1 cellular context compared by ENCODE assay signal in the genomic region with DNA sequence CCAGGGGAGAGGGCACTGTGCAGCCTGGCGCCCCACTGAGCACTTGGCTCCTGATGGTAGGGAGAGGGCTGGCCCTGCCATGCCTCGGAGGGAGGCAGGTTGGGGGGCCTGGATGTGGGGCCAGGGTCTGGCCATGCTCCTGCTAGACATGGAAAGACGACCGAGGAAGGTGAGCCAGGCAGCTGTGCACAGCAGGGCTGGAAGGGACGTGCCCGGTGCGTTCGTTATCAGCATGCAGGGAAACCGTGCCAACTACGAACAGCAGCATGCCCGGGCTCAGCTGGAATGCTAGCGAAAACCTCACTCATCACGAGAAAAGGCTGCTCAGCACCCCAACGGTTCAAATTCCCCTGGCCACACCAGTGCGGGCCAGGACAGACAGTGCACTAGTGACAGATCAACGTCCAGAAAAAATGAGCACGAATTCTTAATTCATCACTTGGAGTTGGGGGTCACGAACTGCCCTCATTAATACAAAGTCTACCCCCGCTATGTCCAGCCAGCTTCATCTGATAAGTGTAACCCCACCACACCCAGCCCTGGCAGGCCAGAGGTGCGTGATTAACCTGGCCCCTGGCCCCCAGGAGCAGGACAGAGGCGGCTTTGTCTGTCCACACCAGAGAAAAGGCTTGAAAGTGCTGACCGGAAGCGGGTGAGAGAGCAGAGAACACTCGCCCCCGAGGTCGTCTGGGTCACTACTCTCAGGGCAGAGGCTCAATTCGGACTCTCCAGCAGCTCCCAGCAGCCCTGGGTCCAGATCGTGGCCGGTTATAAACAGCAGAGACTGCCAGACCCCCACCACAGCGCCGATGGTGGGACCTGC.
TF ChIP-seq lines count a peak whose summit lies in the region.

No MANE protein-coding gene starts in this region.

TF ChIP-seq in HepG2, 621 proteins besides CTCF, POLR2A, EP300 and RAD21 (continued from another document and continues in another):
- TF ChIP-seq ZNF329 (CRISPR knock-in tag; IDR thresholded peaks at IDR 0.05; ENCODE audit: low read depth) (no peak), ZNF460 (CRISPR knock-in tag; IDR thresholded peaks at IDR 0.05; ENCODE audit: borderline replicate concordance) (no peak), HNRNPL (IDR thresholded peaks at IDR 0.05; ENCODE audit: low read depth, low read length) (peak; percentile 92), ZNF34 (CRISPR knock-in tag; IDR thresholded peaks at IDR 0.05; ENCODE audit: borderline replicate concordance) (no peak), KAT2B (IDR thresholded peaks at IDR 0.05; ENCODE audit: borderline replicate concordance, low read depth, low read length) (no peak), ZSCAN22 (CRISPR knock-in tag; IDR thresholded peaks at IDR 0.05) (no peak), MEF2D (CRISPR knock-in tag; IDR thresholded peaks at IDR 0.05) (no peak), SPEN (CRISPR knock-in tag; IDR thresholded peaks at IDR 0.05; ENCODE audit: low read depth) (peak; percentile 53; the same call in 1 of the 2 replicates), ZNF543 (CRISPR knock-in tag; IDR thresholded peaks at IDR 0.05) (no peak; the same call in 1 of the 2 replicates), CREB1 (IDR thresholded peaks at IDR 0.05) (no peak), CREB1 (CRISPR knock-in tag; IDR thresholded peaks at IDR 0.05) (no peak), ZNF737 (CRISPR knock-in tag; IDR thresholded peaks at IDR 0.05; ENCODE audit: borderline replicate concordance) (no peak), FOXA1 (IDR thresholded peaks at IDR 0.05) (no peak), FOXA1 (CRISPR knock-in tag; IDR thresholded peaks at IDR 0.05) (no peak), HIVEP1 (CRISPR knock-in tag; IDR thresholded peaks at IDR 0.05) (no peak), ZNF780A (CRISPR knock-in tag; IDR thresholded peaks at IDR 0.05) (no peak), ZNF879 (CRISPR knock-in tag; IDR thresholded peaks at IDR 0.05) (no peak), SKI (IDR thresholded peaks at IDR 0.05; ENCODE audit: partially characterized antibody) (peak; percentile 86), PAF1 (CRISPR knock-in tag; IDR thresholded peaks at IDR 0.05) (no peak), ARNTL (CRISPR knock-in tag; IDR thresholded peaks at IDR 0.05) (peak; percentile 20), ZNF337 (CRISPR knock-in tag; IDR thresholded peaks at IDR 0.05; ENCODE audit: borderline replicate concordance, low read depth) (0 out of 2 replicates have a peak, but pooled peaks have one; percentile 67), MAFG (CRISPR knock-in tag; IDR thresholded peaks at IDR 0.05) (no peak)
- TF ChIP-seq, protein P1, sequence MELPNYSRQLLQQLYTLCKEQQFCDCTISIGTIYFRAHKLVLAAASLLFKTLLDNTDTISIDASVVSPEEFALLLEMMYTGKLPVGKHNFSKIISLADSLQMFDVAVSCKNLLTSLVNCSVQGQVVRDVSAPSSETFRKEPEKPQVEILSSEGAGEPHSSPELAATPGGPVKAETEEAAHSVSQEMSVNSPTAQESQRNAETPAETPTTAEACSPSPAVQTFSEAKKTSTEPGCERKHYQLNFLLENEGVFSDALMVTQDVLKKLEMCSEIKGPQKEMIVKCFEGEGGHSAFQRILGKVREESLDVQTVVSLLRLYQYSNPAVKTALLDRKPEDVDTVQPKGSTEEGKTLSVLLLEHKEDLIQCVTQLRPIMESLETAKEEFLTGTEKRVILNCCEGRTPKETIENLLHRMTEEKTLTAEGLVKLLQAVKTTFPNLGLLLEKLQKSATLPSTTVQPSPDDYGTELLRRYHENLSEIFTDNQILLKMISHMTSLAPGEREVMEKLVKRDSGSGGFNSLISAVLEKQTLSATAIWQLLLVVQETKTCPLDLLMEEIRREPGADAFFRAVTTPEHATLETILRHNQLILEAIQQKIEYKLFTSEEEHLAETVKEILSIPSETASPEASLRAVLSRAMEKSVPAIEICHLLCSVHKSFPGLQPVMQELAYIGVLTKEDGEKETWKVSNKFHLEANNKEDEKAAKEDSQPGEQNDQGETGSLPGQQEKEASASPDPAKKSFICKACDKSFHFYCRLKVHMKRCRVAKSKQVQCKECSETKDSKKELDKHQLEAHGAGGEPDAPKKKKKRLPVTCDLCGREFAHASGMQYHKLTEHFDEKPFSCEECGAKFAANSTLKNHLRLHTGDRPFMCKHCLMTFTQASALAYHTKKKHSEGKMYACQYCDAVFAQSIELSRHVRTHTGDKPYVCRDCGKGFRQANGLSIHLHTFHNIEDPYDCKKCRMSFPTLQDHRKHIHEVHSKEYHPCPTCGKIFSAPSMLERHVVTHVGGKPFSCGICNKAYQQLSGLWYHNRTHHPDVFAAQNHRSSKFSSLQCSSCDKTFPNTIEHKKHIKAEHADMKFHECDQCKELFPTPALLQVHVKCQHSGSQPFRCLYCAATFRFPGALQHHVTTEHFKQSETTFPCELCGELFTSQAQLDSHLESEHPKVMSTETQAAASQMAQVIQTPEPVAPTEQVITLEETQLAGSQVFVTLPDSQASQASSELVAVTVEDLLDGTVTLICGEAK (IDR thresholded peaks at IDR 0.05) = no peak
- TF ChIP-seq, protein P1 (CRISPR knock-in tag; IDR thresholded peaks at IDR 0.05) = no peak
- TF ChIP-seq, protein P2, sequence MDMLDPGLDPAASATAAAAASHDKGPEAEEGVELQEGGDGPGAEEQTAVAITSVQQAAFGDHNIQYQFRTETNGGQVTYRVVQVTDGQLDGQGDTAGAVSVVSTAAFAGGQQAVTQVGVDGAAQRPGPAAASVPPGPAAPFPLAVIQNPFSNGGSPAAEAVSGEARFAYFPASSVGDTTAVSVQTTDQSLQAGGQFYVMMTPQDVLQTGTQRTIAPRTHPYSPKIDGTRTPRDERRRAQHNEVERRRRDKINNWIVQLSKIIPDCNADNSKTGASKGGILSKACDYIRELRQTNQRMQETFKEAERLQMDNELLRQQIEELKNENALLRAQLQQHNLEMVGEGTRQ (IDR thresholded peaks at IDR 0.05; ENCODE audit: low read depth, low read length) = no peak
- TF ChIP-seq, protein P2 (CRISPR knock-in tag; IDR thresholded peaks at IDR 0.05; ENCODE audit: borderline replicate concordance) = no peak
- TF ChIP-seq, protein P3, sequence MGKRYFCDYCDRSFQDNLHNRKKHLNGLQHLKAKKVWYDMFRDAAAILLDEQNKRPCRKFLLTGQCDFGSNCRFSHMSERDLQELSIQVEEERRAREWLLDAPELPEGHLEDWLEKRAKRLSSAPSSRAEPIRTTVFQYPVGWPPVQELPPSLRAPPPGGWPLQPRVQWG (CRISPR knock-in tag; IDR thresholded peaks at IDR 0.05; ENCODE audit: borderline replicate concordance, low read depth) = no peak
- TF ChIP-seq, protein P4, sequence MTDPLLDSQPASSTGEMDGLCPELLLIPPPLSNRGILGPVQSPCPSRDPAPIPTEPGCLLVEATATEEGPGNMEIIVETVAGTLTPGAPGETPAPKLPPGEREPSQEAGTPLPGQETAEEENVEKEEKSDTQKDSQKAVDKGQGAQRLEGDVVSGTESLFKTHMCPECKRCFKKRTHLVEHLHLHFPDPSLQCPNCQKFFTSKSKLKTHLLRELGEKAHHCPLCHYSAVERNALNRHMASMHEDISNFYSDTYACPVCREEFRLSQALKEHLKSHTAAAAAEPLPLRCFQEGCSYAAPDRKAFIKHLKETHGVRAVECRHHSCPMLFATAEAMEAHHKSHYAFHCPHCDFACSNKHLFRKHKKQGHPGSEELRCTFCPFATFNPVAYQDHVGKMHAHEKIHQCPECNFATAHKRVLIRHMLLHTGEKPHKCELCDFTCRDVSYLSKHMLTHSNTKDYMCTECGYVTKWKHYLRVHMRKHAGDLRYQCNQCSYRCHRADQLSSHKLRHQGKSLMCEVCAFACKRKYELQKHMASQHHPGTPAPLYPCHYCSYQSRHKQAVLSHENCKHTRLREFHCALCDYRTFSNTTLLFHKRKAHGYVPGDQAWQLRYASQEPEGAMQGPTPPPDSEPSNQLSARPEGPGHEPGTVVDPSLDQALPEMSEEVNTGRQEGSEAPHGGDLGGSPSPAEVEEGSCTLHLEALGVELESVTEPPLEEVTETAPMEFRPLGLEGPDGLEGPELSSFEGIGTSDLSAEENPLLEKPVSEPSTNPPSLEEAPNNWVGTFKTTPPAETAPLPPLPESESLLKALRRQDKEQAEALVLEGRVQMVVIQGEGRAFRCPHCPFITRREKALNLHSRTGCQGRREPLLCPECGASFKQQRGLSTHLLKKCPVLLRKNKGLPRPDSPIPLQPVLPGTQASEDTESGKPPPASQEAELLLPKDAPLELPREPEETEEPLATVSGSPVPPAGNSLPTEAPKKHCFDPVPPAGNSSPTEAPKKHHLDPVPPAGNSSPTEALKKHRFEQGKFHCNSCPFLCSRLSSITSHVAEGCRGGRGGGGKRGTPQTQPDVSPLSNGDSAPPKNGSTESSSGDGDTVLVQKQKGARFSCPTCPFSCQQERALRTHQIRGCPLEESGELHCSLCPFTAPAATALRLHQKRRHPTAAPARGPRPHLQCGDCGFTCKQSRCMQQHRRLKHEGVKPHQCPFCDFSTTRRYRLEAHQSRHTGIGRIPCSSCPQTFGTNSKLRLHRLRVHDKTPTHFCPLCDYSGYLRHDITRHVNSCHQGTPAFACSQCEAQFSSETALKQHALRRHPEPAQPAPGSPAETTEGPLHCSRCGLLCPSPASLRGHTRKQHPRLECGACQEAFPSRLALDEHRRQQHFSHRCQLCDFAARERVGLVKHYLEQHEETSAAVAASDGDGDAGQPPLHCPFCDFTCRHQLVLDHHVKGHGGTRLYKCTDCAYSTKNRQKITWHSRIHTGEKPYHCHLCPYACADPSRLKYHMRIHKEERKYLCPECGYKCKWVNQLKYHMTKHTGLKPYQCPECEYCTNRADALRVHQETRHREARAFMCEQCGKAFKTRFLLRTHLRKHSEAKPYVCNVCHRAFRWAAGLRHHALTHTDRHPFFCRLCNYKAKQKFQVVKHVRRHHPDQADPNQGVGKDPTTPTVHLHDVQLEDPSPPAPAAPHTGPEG (CRISPR knock-in tag; IDR thresholded peaks at IDR 0.05) = no peak
- TF ChIP-seq, protein P5, sequence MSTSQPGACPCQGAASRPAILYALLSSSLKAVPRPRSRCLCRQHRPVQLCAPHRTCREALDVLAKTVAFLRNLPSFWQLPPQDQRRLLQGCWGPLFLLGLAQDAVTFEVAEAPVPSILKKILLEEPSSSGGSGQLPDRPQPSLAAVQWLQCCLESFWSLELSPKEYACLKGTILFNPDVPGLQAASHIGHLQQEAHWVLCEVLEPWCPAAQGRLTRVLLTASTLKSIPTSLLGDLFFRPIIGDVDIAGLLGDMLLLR (CRISPR knock-in tag; IDR thresholded peaks at IDR 0.05) = no peak
- TF ChIP-seq, protein P6, sequence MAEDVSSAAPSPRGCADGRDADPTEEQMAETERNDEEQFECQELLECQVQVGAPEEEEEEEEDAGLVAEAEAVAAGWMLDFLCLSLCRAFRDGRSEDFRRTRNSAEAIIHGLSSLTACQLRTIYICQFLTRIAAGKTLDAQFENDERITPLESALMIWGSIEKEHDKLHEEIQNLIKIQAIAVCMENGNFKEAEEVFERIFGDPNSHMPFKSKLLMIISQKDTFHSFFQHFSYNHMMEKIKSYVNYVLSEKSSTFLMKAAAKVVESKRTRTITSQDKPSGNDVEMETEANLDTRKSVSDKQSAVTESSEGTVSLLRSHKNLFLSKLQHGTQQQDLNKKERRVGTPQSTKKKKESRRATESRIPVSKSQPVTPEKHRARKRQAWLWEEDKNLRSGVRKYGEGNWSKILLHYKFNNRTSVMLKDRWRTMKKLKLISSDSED (CRISPR knock-in tag; IDR thresholded peaks at IDR 0.05) = no peak
- TF ChIP-seq, protein P7, sequence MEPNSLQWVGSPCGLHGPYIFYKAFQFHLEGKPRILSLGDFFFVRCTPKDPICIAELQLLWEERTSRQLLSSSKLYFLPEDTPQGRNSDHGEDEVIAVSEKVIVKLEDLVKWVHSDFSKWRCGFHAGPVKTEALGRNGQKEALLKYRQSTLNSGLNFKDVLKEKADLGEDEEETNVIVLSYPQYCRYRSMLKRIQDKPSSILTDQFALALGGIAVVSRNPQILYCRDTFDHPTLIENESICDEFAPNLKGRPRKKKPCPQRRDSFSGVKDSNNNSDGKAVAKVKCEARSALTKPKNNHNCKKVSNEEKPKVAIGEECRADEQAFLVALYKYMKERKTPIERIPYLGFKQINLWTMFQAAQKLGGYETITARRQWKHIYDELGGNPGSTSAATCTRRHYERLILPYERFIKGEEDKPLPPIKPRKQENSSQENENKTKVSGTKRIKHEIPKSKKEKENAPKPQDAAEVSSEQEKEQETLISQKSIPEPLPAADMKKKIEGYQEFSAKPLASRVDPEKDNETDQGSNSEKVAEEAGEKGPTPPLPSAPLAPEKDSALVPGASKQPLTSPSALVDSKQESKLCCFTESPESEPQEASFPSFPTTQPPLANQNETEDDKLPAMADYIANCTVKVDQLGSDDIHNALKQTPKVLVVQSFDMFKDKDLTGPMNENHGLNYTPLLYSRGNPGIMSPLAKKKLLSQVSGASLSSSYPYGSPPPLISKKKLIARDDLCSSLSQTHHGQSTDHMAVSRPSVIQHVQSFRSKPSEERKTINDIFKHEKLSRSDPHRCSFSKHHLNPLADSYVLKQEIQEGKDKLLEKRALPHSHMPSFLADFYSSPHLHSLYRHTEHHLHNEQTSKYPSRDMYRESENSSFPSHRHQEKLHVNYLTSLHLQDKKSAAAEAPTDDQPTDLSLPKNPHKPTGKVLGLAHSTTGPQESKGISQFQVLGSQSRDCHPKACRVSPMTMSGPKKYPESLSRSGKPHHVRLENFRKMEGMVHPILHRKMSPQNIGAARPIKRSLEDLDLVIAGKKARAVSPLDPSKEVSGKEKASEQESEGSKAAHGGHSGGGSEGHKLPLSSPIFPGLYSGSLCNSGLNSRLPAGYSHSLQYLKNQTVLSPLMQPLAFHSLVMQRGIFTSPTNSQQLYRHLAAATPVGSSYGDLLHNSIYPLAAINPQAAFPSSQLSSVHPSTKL (CRISPR knock-in tag; IDR thresholded peaks at IDR 0.05) = peak; percentile 86
